Comparison of ENCODE assay signal across 15 cellular contexts in the genomic region with DNA sequence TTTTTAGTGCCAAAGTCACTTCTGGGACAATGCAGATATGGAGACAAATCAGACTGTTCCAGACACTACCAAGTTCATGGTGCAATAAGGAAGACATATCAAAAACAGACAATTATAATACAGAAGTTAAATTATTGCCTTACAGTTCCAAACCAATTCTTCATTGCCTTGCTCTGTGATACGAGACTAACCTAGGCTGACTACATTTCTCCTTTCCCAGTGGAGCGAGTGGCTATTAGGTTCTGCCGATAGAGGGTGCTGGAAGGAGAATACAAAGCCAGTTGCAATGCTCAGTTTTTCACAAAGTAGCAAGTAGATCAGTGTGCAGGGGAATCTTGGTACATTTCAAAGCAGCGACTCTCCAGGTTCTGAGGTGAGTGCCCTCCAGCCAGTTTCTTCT.
DNase-seq lines count a peak whose midpoint lies in the region; ATAC-seq and TF ChIP-seq lines count a peak whose summit lies in the region.
"Had no signal": no experiment of that assay in that cellular context is flagged by ENCODE, and none has a peak within 500 bp of the region (broad histone marks: within the 10 kb centered on the region; RNA-seq: fewer than 3 reads in every experiment).

No MANE protein-coding gene starts in this region.

- no peaks in the 10 kb centered on the region for H3K9me3 ChIP-seq in left lung
- H3K9me3 ChIP-seq: sigmoid colon, SK-N-SH, tibial nerve had no signal

- TF ChIP-seq CTCF in AG09309 (IDR thresholded peaks at IDR 0.05; ENCODE audit: control insufficient read depth, insufficient read depth, low read depth, low read length, missing control alignments) (peak; percentile 6), HL-60 (IDR thresholded peaks at IDR 0.05; ENCODE audit: insufficient read depth, low read length) (peak; percentile 75), cardiac fibroblast (IDR thresholded peaks at IDR 0.05; ENCODE audit: low read depth, low read length) (peak; percentile 41), left lung (IDR thresholded peaks at IDR 0.05) (no peak)

- H3K27ac ChIP-seq in HL-60 (replicated peaks) (no peak overlapping the region), left lung (no peak overlapping the region)
- H3K27ac ChIP-seq: coronary artery, sigmoid colon, tibial nerve had no signal

- peak; percentile 24 for ATAC-seq in left lung
- no peak for ATAC-seq in GM21515 (IDR thresholded peaks at IDR 0.05; ENCODE audit: unreplicated experiment)
- no peak for ATAC-seq in HG03457 (IDR thresholded peaks at IDR 0.05; ENCODE audit: unreplicated experiment)

- DNase-seq in AG09309 (ENCODE audit: low read depth) = no peak
- DNase-seq in HL-60 (ENCODE audit: low read depth in 1 of 2, low spot score in 1 of 2) = peak in 1 of 2 experiments; percentile 15
- no peak for DNase-seq in cardiac fibroblast (ENCODE audit: low read depth in 2 of 2)
- DNase-seq in left lung = no peak
- no peak for DNase-seq in A172 (ENCODE audit: low spot score)
- DNase-seq in nucleus accumbens (lab: John Stamatoyannopoulos, UW) = no peak
- DNase-seq: activated gamma-delta T cell treated with Interleukin-2 at 50 U/mL for 16 hours; CD4-positive, alpha-beta T cell; NCI-H510A treated with DMSO at 0.1 percent for 48 hours; sigmoid colon; SK-N-SH had no signal

- H3K4me3 ChIP-seq in AG09309 (ENCODE audit: control insufficient read depth, low read depth, low read length) (no peak overlapping the region), HL-60 (replicated peaks; ENCODE audit: insufficient read depth, low read length) (no peak overlapping the region), cardiac fibroblast (replicated peaks in 1 of 2; ENCODE audit: low read depth in 2 of 2, low read length in 2 of 2) (no peak overlapping the region), left lung (no peak overlapping the region)
- H3K4me3 ChIP-seq: coronary artery, sigmoid colon, tibial nerve had no signal

- H3K4me1 ChIP-seq in left lung = peaks cover 15 to 36% of the 10 kb centered on the region in 2 donors

- no peaks in the 10 kb centered on the region for H3K36me3 ChIP-seq in left lung
- H3K36me3 ChIP-seq: sigmoid colon, tibial nerve had no signal

- H3K27me3 ChIP-seq in HL-60 (ENCODE audit: insufficient read depth, poor library complexity, severe bottlenecking) (no peaks in the 10 kb centered on the region), left lung (no peaks in the 10 kb centered on the region)
- H3K27me3 ChIP-seq: sigmoid colon, tibial nerve had no signal

- intact Hi-C loops in left lung (cut with DNase I) = no loop called here

Comparison
In these comparisons a context has a peak if more than half of its experiments do, and no peak if none do; other contexts are left out.
1. CTCF ChIP-seq: peak in AG09309 (single experiment), HL-60 (single experiment) and cardiac fibroblast (single experiment); none in left lung (0 of 2).